ENCODE assay signal across 23 cellular contexts in genomic region chr14:51938137-51938536, GRCh38. TPM values are rescaled to one million over a fixed set of nuclear protein-coding genes. Genes with fewer than 3 reads are reported as not detected.
DNase-seq lines count a peak whose midpoint lies in the region; ATAC-seq, FAIRE-seq and TF ChIP-seq lines count a peak whose summit lies in the region.
"Had no signal": no experiment of that assay in that cellular context is flagged by ENCODE, and none has a peak within 500 bp of the region (broad histone marks: within the 10 kb centered on the region; RNA-seq: fewer than 3 reads in every experiment).

No MANE protein-coding gene starts in this region.

- peak; percentile 37 for FAIRE-seq in urothelium cell line (lab: Jason Lieb, UNC)
- FAIRE-seq: D721Med, GM18507 had no signal

- ATAC-seq in stimulated activated naive CD8-positive, alpha-beta T cell treated with anti-CD3 and anti-CD28 coated beads, Interleukin-15, amount 100 ng/mL, for 72 hours: no peak
- no peak for ATAC-seq in naive thymus-derived CD4-positive, alpha-beta T cell
- no peak for ATAC-seq in HG03565 (IDR thresholded peaks at IDR 0.05; ENCODE audit: unreplicated experiment)
- ATAC-seq: upper lobe of right lung had no signal

- H3K27ac Mint-ChIP-seq in stimulated activated naive CD8-positive, alpha-beta T cell treated with anti-CD3 and anti-CD28 coated beads, Interleukin-15, Interleukin-2, amounts not matched to agents 100 ng/mL and 50 ng/mL, for 24 hours: peak overlapping the region; percentile 43
- no peak overlapping the region for H3K27ac Mint-ChIP-seq in stimulated activated naive CD8-positive, alpha-beta T cell treated with anti-CD3 and anti-CD28 coated beads, Interleukin-15, amount 100 ng/mL, for 72 hours
- H3K27ac Mint-ChIP-seq in naive thymus-derived CD4-positive, alpha-beta T cell: peak overlapping the region in 7 of 9 donors; percentile 6 to 75 (median 25)
- H3K27ac Mint-ChIP-seq: activated CD4-positive, alpha-beta memory T cell treated with anti-CD3 and anti-CD28 coated beads, Interleukin-2, amount 10 ng/mL, durations not matched to agents 7 days and 5 days; activated naive CD4-positive, alpha-beta T cell treated with anti-CD3 and anti-CD28 coated beads for 36 hours had no signal

- H3K27me3 ChIP-seq in naive thymus-derived CD4-positive, alpha-beta T cell (ENCODE audit: control insufficient read depth in 2 of 2, insufficient read depth in 2 of 2, low read length in 2 of 2): no peaks in the 10 kb centered on the region
- H3K27me3 ChIP-seq: BE2C, MG63, spleen, upper lobe of right lung had no signal

- H3K4me3 ChIP-seq in cardiac fibroblast (replicated peaks in 1 of 2; ENCODE audit: low read depth in 2 of 2, low read length in 2 of 2): no peak overlapping the region
- H3K4me3 ChIP-seq in naive thymus-derived CD4-positive, alpha-beta T cell (ENCODE audit: low read length): no peak overlapping the region
- H3K4me3 ChIP-seq: lung, MG63, spleen, upper lobe of right lung had no signal

- peaks cover 0 to 3% (median 1%) of the 10 kb centered on the region in 3 experiments for H3K36me3 ChIP-seq in naive thymus-derived CD4-positive, alpha-beta T cell (ENCODE audit: control insufficient read depth in 2 of 3, insufficient read depth in 3 of 3, low read length in 3 of 3)
- H3K36me3 ChIP-seq: BE2C, MG63, upper lobe of right lung had no signal

- H3K36me3 Mint-ChIP-seq in stimulated activated naive CD8-positive, alpha-beta T cell treated with anti-CD3 and anti-CD28 coated beads, Interleukin-15, Interleukin-2, amounts not matched to agents 100 ng/mL and 50 ng/mL, for 24 hours (ENCODE audit: low read depth): peaks cover 45% of the 10 kb centered on the region
- H3K36me3 Mint-ChIP-seq in naive thymus-derived CD4-positive, alpha-beta T cell: peaks cover 5 to 57% (median 35%) of the 10 kb centered on the region in 5 donors

- no peak for DNase-seq in stimulated activated naive CD8-positive, alpha-beta T cell treated with anti-CD3 and anti-CD28 coated beads, Interleukin-15, amount 100 ng/mL, for 72 hours
- DNase-seq in cardiac fibroblast (ENCODE audit: low read depth in 2 of 2) (peak; percentile 28 to 31), urothelium cell line (ENCODE audit: low spot score) (no peak), NCI-H1092 (lab: John Stamatoyannopoulos, UW) (no peak), OCI-M2 (lab: John Stamatoyannopoulos, UW; ENCODE audit: unreplicated experiment) (no peak)
- DNase-seq in naive thymus-derived CD4-positive, alpha-beta T cell: no peak
- DNase-seq: activated CD4-positive, alpha-beta memory T cell treated with anti-CD3 and anti-CD28 coated beads, Interleukin-2, amount 10 ng/mL, durations not matched to agents 7 days and 5 days; activated naive CD4-positive, alpha-beta T cell treated with anti-CD3 and anti-CD28 coated beads for 36 hours; anterior cingulate cortex; BE2C; H7; MG63; NCI-H146; NCI-H2171 treated with DMSO at 0.1 percent for 48 hours; spleen; stimulated activated CD4-positive, alpha-beta T cell treated with anti-CD3 and anti-CD28 coated beads, Interleukin-4, amount 100 ng/mL, for 24 hours; upper lobe of right lung had no signal

- H3K9me3 Mint-ChIP-seq in stimulated activated naive CD8-positive, alpha-beta T cell treated with anti-CD3 and anti-CD28 coated beads, Interleukin-15, Interleukin-2, amounts not matched to agents 100 ng/mL and 50 ng/mL, for 24 hours: peaks cover 5% of the 10 kb centered on the region
- H3K9me3 Mint-ChIP-seq in stimulated activated naive CD8-positive, alpha-beta T cell treated with anti-CD3 and anti-CD28 coated beads, Interleukin-15, amount 100 ng/mL, for 72 hours: no peaks in the 10 kb centered on the region
- peaks cover 0 to 5% (median 0%) of the 10 kb centered on the region in 11 donors for H3K9me3 Mint-ChIP-seq in naive thymus-derived CD4-positive, alpha-beta T cell
- H3K9me3 Mint-ChIP-seq: activated naive CD4-positive, alpha-beta T cell treated with anti-CD3 and anti-CD28 coated beads for 36 hours had no signal

- no peak for TF ChIP-seq CTCF in cardiac fibroblast (IDR thresholded peaks at IDR 0.05; ENCODE audit: low read depth, low read length)

- POLR2A ChIA-PET in naive thymus-derived CD4-positive, alpha-beta T cell (lab: Charles Lee): no interaction called here

- intact Hi-C loops in naive thymus-derived CD4-positive, alpha-beta T cell (cut with micrococcal nuclease): no loop called here

- CTCF ChIA-PET in naive thymus-derived CD4-positive, alpha-beta T cell (lab: Charles Lee): no interaction called here

- no peak overlapping the region for H3K27ac ChIP-seq in naive thymus-derived CD4-positive, alpha-beta T cell (ENCODE audit: low read depth, low read length)
- H3K27ac ChIP-seq: RWPE1, upper lobe of right lung had no signal

- no peaks in the 10 kb centered on the region for H3K27me3 Mint-ChIP-seq in stimulated activated naive CD8-positive, alpha-beta T cell treated with anti-CD3 and anti-CD28 coated beads, Interleukin-15, Interleukin-2, amounts not matched to agents 100 ng/mL and 50 ng/mL, for 24 hours
- H3K27me3 Mint-ChIP-seq in stimulated activated naive CD8-positive, alpha-beta T cell treated with anti-CD3 and anti-CD28 coated beads, Interleukin-15, amount 100 ng/mL, for 72 hours: no peaks in the 10 kb centered on the region
- no peaks in the 10 kb centered on the region for H3K27me3 Mint-ChIP-seq in naive thymus-derived CD4-positive, alpha-beta T cell
- H3K27me3 Mint-ChIP-seq: activated CD4-positive, alpha-beta memory T cell treated with anti-CD3 and anti-CD28 coated beads, Interleukin-2, amount 10 ng/mL, durations not matched to agents 7 days and 5 days had no signal

- H3K4me3 Mint-ChIP-seq in stimulated activated naive CD8-positive, alpha-beta T cell treated with anti-CD3 and anti-CD28 coated beads, Interleukin-15, Interleukin-2, amounts not matched to agents 100 ng/mL and 50 ng/mL, for 24 hours: no peak overlapping the region
- H3K4me3 Mint-ChIP-seq in stimulated activated naive CD8-positive, alpha-beta T cell treated with anti-CD3 and anti-CD28 coated beads, Interleukin-15, amount 100 ng/mL, for 72 hours: no peak overlapping the region
- no peak overlapping the region for H3K4me3 Mint-ChIP-seq in naive thymus-derived CD4-positive, alpha-beta T cell
- H3K4me3 Mint-ChIP-seq: activated CD4-positive, alpha-beta memory T cell treated with anti-CD3 and anti-CD28 coated beads, Interleukin-2, amount 10 ng/mL, durations not matched to agents 7 days and 5 days; activated naive CD4-positive, alpha-beta T cell treated with anti-CD3 and anti-CD28 coated beads for 36 hours had no signal

- H3K4me1 ChIP-seq in naive thymus-derived CD4-positive, alpha-beta T cell (ENCODE audit: control insufficient read depth in 2 of 2, insufficient read depth in 2 of 2, low read length in 2 of 2): no peaks in the 10 kb centered on the region
- H3K4me1 ChIP-seq: upper lobe of right lung had no signal

- no peaks in the 10 kb centered on the region for H3K9me3 ChIP-seq in naive thymus-derived CD4-positive, alpha-beta T cell (ENCODE audit: control insufficient read depth in 2 of 3, low read length in 3 of 3)
- H3K9me3 ChIP-seq: BE2C, MG63, spleen, upper lobe of right lung had no signal

- H3K4me1 Mint-ChIP-seq in stimulated activated naive CD8-positive, alpha-beta T cell treated with anti-CD3 and anti-CD28 coated beads, Interleukin-15, Interleukin-2, amounts not matched to agents 100 ng/mL and 50 ng/mL, for 24 hours (ENCODE audit: low read depth): peaks cover 59% of the 10 kb centered on the region
- H3K4me1 Mint-ChIP-seq in stimulated activated naive CD8-positive, alpha-beta T cell treated with anti-CD3 and anti-CD28 coated beads, Interleukin-15, amount 100 ng/mL, for 72 hours: peaks cover 42% of the 10 kb centered on the region
- peaks cover 26 to 67% (median 58%) of the 10 kb centered on the region in 7 donors for H3K4me1 Mint-ChIP-seq in naive thymus-derived CD4-positive, alpha-beta T cell

RNA-seq across cellular contexts. Expression of gene RTRAF, which starts 51.2 kb away (rescaled TPM):
- total RNA-seq in naive thymus-derived CD4-positive, alpha-beta T cell: 100 to 1,000 TPM; 112 to 180 (median 116) TPM
- 100 to 1,000 TPM; 169 to 206 TPM for polyA plus RNA-seq in naive thymus-derived CD4-positive, alpha-beta T cell

Comparison
In these comparisons a context has a peak if more than half of its experiments do, and no peak if none do; other contexts are left out.
1. H3K27ac Mint-ChIP-seq: peak in stimulated activated naive CD8-positive, alpha-beta T cell treated with anti-CD3 and anti-CD28 coated beads, Interleukin-15, Interleukin-2, amounts not matched to agents 100 ng/mL and 50 ng/mL, for 24 hours (single experiment) and naive thymus-derived CD4-positive, alpha-beta T cell (7 of 9); none in stimulated activated naive CD8-positive, alpha-beta T cell treated with anti-CD3 and anti-CD28 coated beads, Interleukin-15, amount 100 ng/mL, for 72 hours (0 of 2).
2. DNase-seq: peak in cardiac fibroblast (2 of 2); none in stimulated activated naive CD8-positive, alpha-beta T cell treated with anti-CD3 and anti-CD28 coated beads, Interleukin-15, amount 100 ng/mL, for 72 hours (0 of 2), naive thymus-derived CD4-positive, alpha-beta T cell (0 of 9), urothelium cell line (single experiment), NCI-H1092 (single experiment) and OCI-M2 (single experiment).